Comparison of ENCODE assay signal across 8 cellular contexts in genomic region chr5:61330879-61331406, GRCh38. TPM values are rescaled to one million over a fixed set of nuclear protein-coding genes. Genes with fewer than 3 reads are reported as not detected.
DNase-seq lines count a peak whose midpoint lies in the region; ATAC-seq and TF ChIP-seq lines count a peak whose summit lies in the region.

No MANE protein-coding gene starts in this region.

- H3K36me3 ChIP-seq in psoas muscle (ENCODE audit: insufficient read depth in 1 of 2, low read depth in 1 of 2), result no peaks in the 10 kb centered on the region

- H3K4me3 ChIP-seq in Jurkat, Clone E6-1 (ENCODE audit: low read length), result peak overlapping the region; percentile 62
- H3K4me3 ChIP-seq in right cardiac atrium (ENCODE audit: low read length) (peak overlapping the region; percentile 57), psoas muscle (peak overlapping the region; percentile 96)

- no peaks in the 10 kb centered on the region for H3K9me3 ChIP-seq in right cardiac atrium (ENCODE audit: control insufficient read depth, low read length)
- no peaks in the 10 kb centered on the region for H3K9me3 ChIP-seq in psoas muscle

- DNase-seq in ELR (ENCODE audit: low read depth), result peak; percentile 82
- DNase-seq in Jurkat, Clone E6-1 (ENCODE audit: low read depth, low spot score), result peak; percentile 41
- peak; percentile 53 to 79 (median 68) for DNase-seq in T-helper 1 cell
- peak in 52 of 58 donors; percentile 24 to 84 (median 69) for DNase-seq in anterior cingulate cortex (lab: John Stamatoyannopoulos, UW)
- DNase-seq in right cardiac atrium, result peak; percentile 75 to 92 (median 91)
- peak; percentile 76 to 86 for DNase-seq in psoas muscle
- no peak for DNase-seq in DMS153 treated with DMSO at 0.1 percent for 48 hours (lab: John Stamatoyannopoulos, UW; ENCODE audit: unreplicated experiment)

- H3K27me3 ChIP-seq in right cardiac atrium (ENCODE audit: control insufficient read depth, insufficient read depth) (no peaks in the 10 kb centered on the region), psoas muscle (ENCODE audit: insufficient read depth in 3 of 3, low read length in 2 of 3) (no peaks in the 10 kb centered on the region)

- H3K4me1 ChIP-seq in right cardiac atrium (ENCODE audit: control insufficient read depth, insufficient read depth, low read length) (peaks cover 4% of the 10 kb centered on the region), psoas muscle (peaks cover 19% of the 10 kb centered on the region)

- H3K27ac ChIP-seq in right cardiac atrium (ENCODE audit: low read length), result peak overlapping the region; percentile 73
- peak overlapping the region; percentile 83 for H3K27ac ChIP-seq in psoas muscle

- WGBS in right cardiac atrium, result under 1% methylated on average over 78 of the region's 78 CpGs
- 0% methylated on average over 51 to 78 of the region's 78 CpGs for WGBS in psoas muscle, 3 donors

- intact Hi-C loops in right cardiac atrium (cut with DNase I) (loop anchor here in 3 of 4 donors (5.0 to 10.0 kb wide), 5 partner anchors 74 to 326 kb away; partner anchors contain the start of gene SMIM15 (in 1 of the 3)), psoas muscle (cut with DNase I) (loop anchor here (5.0 to 10.0 kb wide), 7 partner anchors 76 to 376 kb away; partner anchors contain the start of gene SMIM15 (in 1 of the 2))

- TF ChIP-seq CTCF in psoas muscle (IDR thresholded peaks at IDR 0.05), result peak; percentile 54

- ATAC-seq in GM21717 (IDR thresholded peaks at IDR 0.05; ENCODE audit: unreplicated experiment) (peak; percentile 29), right cardiac atrium (peak; percentile 56 to 58), psoas muscle (peak; percentile 49 to 71 (median 68))

RNA-seq across cellular contexts. Expression of gene ZSWIM6, which starts 1.1 kb away (rescaled TPM):
- 2.5 TPM for polyA plus RNA-seq in Jurkat, Clone E6-1 (2012; ENCODE audit: insufficient read depth, insufficient read length)
- total RNA-seq in right cardiac atrium (1 to 10 TPM; 6.3 to 7.9 (median 7.3) TPM), psoas muscle (1 to 10 TPM; 2.4 to 6.3 (median 4.2) TPM)
- polyA plus RNA-seq in right cardiac atrium (2.5 TPM), psoas muscle (1 to 10 TPM; 1.4 to 5.8 (median 2.0) TPM)
